ENCODE assay signal across 8 cellular contexts in genomic region chr3:179240299-179240698, GRCh38. TPM values are rescaled to one million over a fixed set of nuclear protein-coding genes. Genes with fewer than 3 reads are reported as not detected.
DNase-seq lines count a peak whose midpoint lies in the region; ATAC-seq, FAIRE-seq and TF ChIP-seq lines count a peak whose summit lies in the region.
"Not testable (repeated sequence)": the region's sequence is repeated elsewhere in the genome, so short reads cannot be mapped to it uniquely, and the experiment has no call there.

No MANE protein-coding gene starts in this region.

- peak; percentile 34 for FAIRE-seq in pancreas (lab: Jason Lieb, UNC)

- TF ChIP-seq CTCF in pancreas (IDR thresholded peaks at IDR 0.05): not testable (repeated sequence)

- not testable (repeated sequence) for H3K36me3 ChIP-seq in pancreas

- ATAC-seq in GM18511 (IDR thresholded peaks at IDR 0.05; ENCODE audit: unreplicated experiment): peak; percentile 44
- peak; percentile 52 for ATAC-seq in GM18909 (IDR thresholded peaks at IDR 0.05; ENCODE audit: poor library complexity, unreplicated experiment)
- ATAC-seq in GM21381 (IDR thresholded peaks at IDR 0.05; ENCODE audit: unreplicated experiment): peak; percentile 50
- peak; percentile 44 for ATAC-seq in GM21619 (IDR thresholded peaks at IDR 0.05; ENCODE audit: unreplicated experiment)
- peak; percentile 48 for ATAC-seq in HG02852 (IDR thresholded peaks at IDR 0.05; ENCODE audit: unreplicated experiment)
- peak; percentile 56 for ATAC-seq in HG03135 (IDR thresholded peaks at IDR 0.05; ENCODE audit: unreplicated experiment)
- not testable (repeated sequence) for ATAC-seq in pancreas

- WGBS in pancreas, 2 donors: 53 to 56% methylated on average over 1 of the region's 1 CpG

- not testable (repeated sequence) for H3K9me3 ChIP-seq in pancreas

- not testable (repeated sequence) for H3K4me1 ChIP-seq in pancreas

- H3K27me3 ChIP-seq in pancreas: not testable (repeated sequence)

- peak; percentile 56 for DNase-seq in OCI-M1 (lab: John Stamatoyannopoulos, UW)
- DNase-seq in pancreas: not testable (repeated sequence)

- H3K27ac ChIP-seq in pancreas: not testable (repeated sequence)

- not testable (repeated sequence) for H3K4me3 ChIP-seq in pancreas

- intact Hi-C loops in pancreas (cut with DNase I): not testable (repeated sequence)

RNA-seq across cellular contexts. Expression of gene KCNMB3, which starts 10.6 kb away (rescaled TPM):
- 1 to 10 TPM; 1.4 to 3.2 (median 3.0) TPM for total RNA-seq in pancreas
- 1 to 10 TPM; 4.3 to 7.8 TPM for polyA plus RNA-seq in pancreas
